In genomic region chr1:36269408-36269838, GRCh38 we compare ENCODE assay signal across 1 cellular context.
A peak's percentile ranks its signal among the peaks of the same experiment; 100 is the strongest.
TF ChIP-seq lines count a peak whose summit lies in the region.

No MANE protein-coding gene starts in this region.

TF ChIP-seq in HepG2, 621 proteins besides CTCF, POLR2A, EP300 and RAD21 (continued from another document and continues in another):
- TF ChIP-seq RNF219 (CRISPR knock-in tag; IDR thresholded peaks at IDR 0.05) = no peak
- TF ChIP-seq ZNF558 (CRISPR knock-in tag; IDR thresholded peaks at IDR 0.05; ENCODE audit: borderline replicate concordance) = no peak
- TF ChIP-seq, protein P1, sequence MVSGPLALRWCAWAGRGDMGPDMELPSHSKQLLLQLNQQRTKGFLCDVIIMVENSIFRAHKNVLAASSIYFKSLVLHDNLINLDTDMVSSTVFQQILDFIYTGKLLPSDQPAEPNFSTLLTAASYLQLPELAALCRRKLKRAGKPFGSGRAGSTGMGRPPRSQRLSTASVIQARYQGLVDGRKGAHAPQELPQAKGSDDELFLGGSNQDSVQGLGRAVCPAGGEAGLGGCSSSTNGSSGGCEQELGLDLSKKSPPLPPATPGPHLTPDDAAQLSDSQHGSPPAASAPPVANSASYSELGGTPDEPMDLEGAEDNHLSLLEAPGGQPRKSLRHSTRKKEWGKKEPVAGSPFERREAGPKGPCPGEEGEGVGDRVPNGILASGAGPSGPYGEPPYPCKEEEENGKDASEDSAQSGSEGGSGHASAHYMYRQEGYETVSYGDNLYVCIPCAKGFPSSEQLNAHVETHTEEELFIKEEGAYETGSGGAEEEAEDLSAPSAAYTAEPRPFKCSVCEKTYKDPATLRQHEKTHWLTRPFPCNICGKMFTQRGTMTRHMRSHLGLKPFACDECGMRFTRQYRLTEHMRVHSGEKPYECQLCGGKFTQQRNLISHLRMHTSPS (CRISPR knock-in tag; IDR thresholded peaks at IDR 0.05; ENCODE audit: low read depth) = peak; percentile 36; the same call in 1 of the 2 replicates
- no peak for TF ChIP-seq CSRNP2 (CRISPR knock-in tag; conservative IDR thresholded peaks at IDR 0.05; ENCODE audit: low read depth)
- TF ChIP-seq ZBTB39 (CRISPR knock-in tag; IDR thresholded peaks at IDR 0.05) = no peak
- no peak for TF ChIP-seq FLYWCH1 (CRISPR knock-in tag; IDR thresholded peaks at IDR 0.05)
- no peak for TF ChIP-seq ZSCAN5A (CRISPR knock-in tag; IDR thresholded peaks at IDR 0.05; ENCODE audit: borderline replicate concordance)
- no peak for TF ChIP-seq KLF9 (CRISPR knock-in tag; IDR thresholded peaks at IDR 0.05; ENCODE audit: low read depth)
- no peak for TF ChIP-seq RFXANK (CRISPR knock-in tag; IDR thresholded peaks at IDR 0.05)
- TF ChIP-seq ZSCAN20 (CRISPR knock-in tag; IDR thresholded peaks at IDR 0.05; ENCODE audit: borderline replicate concordance) = no peak
- no peak for TF ChIP-seq ZNF790 (CRISPR knock-in tag; IDR thresholded peaks at IDR 0.05; ENCODE audit: borderline replicate concordance)
- peak; percentile 50 for TF ChIP-seq KAT8 (CRISPR knock-in tag; IDR thresholded peaks at IDR 0.05)
- TF ChIP-seq ETV5 (CRISPR knock-in tag; IDR thresholded peaks at IDR 0.05; ENCODE audit: borderline replicate concordance) = no peak; the same call in 1 of the 2 replicates
- TF ChIP-seq HMGA1 (CRISPR knock-in tag; conservative IDR thresholded peaks at IDR 0.05) = no peak
- TF ChIP-seq ZGPAT (CRISPR knock-in tag; IDR thresholded peaks at IDR 0.05) = peak; percentile 84
- TF ChIP-seq BATF2 (CRISPR knock-in tag; IDR thresholded peaks at IDR 0.05) = no peak
- TF ChIP-seq ZNF280B (CRISPR knock-in tag; IDR thresholded peaks at IDR 0.05; ENCODE audit: borderline replicate concordance) = no peak
- peak; percentile 71; the same call in 1 of the 2 replicates for TF ChIP-seq ZSCAN9 (CRISPR knock-in tag; IDR thresholded peaks at IDR 0.05; ENCODE audit: borderline replicate concordance)
- peak; percentile 43 for TF ChIP-seq ZFP36 (IDR thresholded peaks at IDR 0.05; ENCODE audit: borderline replicate concordance, low read depth, low read length, partially characterized antibody)
- no peak for TF ChIP-seq THAP8 (CRISPR knock-in tag; IDR thresholded peaks at IDR 0.05; ENCODE audit: borderline replicate concordance)
- peak; percentile 42; the same call in 1 of the 2 replicates for TF ChIP-seq CCDC6 (CRISPR knock-in tag; IDR thresholded peaks at IDR 0.05)
- TF ChIP-seq PCBP2 (optimal IDR thresholded peaks at IDR 0.05; ENCODE audit: low read depth, low read length, poor library complexity, severe bottlenecking) = no peak
- peak; percentile 46; the same call in 1 of the 2 replicates for TF ChIP-seq NR2C2 (CRISPR knock-in tag; IDR thresholded peaks at IDR 0.05; ENCODE audit: borderline replicate concordance)
- no peak for TF ChIP-seq ZNF598 (CRISPR knock-in tag; IDR thresholded peaks at IDR 0.05; ENCODE audit: borderline replicate concordance)
- peak; percentile 87 for TF ChIP-seq CREM (IDR thresholded peaks at IDR 0.05)
- no peak for TF ChIP-seq CREM (CRISPR knock-in tag; IDR thresholded peaks at IDR 0.05)
- TF ChIP-seq POLR2G (IDR thresholded peaks at IDR 0.05; ENCODE audit: low read depth, low read length) = no peak
- TF ChIP-seq KDM5B (CRISPR knock-in tag; IDR thresholded peaks at IDR 0.05; ENCODE audit: borderline replicate concordance) = peak; percentile 25; the same call in 1 of the 2 replicates
- TF ChIP-seq PHF5A (CRISPR knock-in tag; IDR thresholded peaks at IDR 0.05; ENCODE audit: low read depth, unreplicated experiment) = peak; percentile 64
- no peak for TF ChIP-seq RARG (CRISPR knock-in tag; IDR thresholded peaks at IDR 0.05; ENCODE audit: low read depth)
- no peak for TF ChIP-seq ZNF280D (CRISPR knock-in tag; IDR thresholded peaks at IDR 0.05)
- TF ChIP-seq, protein P2, sequence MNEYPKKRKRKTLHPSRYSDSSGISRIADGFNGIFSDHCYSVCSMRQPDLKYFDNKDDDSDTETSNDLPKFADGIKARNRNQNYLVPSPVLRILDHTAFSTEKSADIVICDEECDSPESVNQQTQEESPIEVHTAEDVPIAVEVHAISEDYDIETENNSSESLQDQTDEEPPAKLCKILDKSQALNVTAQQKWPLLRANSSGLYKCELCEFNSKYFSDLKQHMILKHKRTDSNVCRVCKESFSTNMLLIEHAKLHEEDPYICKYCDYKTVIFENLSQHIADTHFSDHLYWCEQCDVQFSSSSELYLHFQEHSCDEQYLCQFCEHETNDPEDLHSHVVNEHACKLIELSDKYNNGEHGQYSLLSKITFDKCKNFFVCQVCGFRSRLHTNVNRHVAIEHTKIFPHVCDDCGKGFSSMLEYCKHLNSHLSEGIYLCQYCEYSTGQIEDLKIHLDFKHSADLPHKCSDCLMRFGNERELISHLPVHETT (CRISPR knock-in tag; conservative IDR thresholded peaks at IDR 0.05) = no peak
- TF ChIP-seq, protein P3, sequence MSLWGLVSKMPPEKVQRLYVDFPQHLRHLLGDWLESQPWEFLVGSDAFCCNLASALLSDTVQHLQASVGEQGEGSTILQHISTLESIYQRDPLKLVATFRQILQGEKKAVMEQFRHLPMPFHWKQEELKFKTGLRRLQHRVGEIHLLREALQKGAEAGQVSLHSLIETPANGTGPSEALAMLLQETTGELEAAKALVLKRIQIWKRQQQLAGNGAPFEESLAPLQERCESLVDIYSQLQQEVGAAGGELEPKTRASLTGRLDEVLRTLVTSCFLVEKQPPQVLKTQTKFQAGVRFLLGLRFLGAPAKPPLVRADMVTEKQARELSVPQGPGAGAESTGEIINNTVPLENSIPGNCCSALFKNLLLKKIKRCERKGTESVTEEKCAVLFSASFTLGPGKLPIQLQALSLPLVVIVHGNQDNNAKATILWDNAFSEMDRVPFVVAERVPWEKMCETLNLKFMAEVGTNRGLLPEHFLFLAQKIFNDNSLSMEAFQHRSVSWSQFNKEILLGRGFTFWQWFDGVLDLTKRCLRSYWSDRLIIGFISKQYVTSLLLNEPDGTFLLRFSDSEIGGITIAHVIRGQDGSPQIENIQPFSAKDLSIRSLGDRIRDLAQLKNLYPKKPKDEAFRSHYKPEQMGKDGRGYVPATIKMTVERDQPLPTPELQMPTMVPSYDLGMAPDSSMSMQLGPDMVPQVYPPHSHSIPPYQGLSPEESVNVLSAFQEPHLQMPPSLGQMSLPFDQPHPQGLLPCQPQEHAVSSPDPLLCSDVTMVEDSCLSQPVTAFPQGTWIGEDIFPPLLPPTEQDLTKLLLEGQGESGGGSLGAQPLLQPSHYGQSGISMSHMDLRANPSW (CRISPR knock-in tag; IDR thresholded peaks at IDR 0.05; ENCODE audit: borderline replicate concordance) = no peak
- TF ChIP-seq PAWR (CRISPR knock-in tag; IDR thresholded peaks at IDR 0.05; ENCODE audit: borderline replicate concordance) = no peak
- TF ChIP-seq KMT2B (CRISPR knock-in tag; IDR thresholded peaks at IDR 0.05) = peak; percentile 35; the same call in 1 of the 2 replicates
- TF ChIP-seq HMG20A (CRISPR knock-in tag; IDR thresholded peaks at IDR 0.05; ENCODE audit: borderline replicate concordance) = peak; percentile 87
